10 cellular contexts compared by ENCODE assay signal in genomic region chr17:869067-869466, GRCh38.
DNase-seq lines count a peak whose midpoint lies in the region; TF ChIP-seq lines count a peak whose summit lies in the region.
"Had no signal": no experiment of that assay in that cellular context is flagged by ENCODE, and none has a peak within 500 bp of the region (broad histone marks: within the 10 kb centered on the region; RNA-seq: fewer than 3 reads in every experiment).

No MANE protein-coding gene starts in this region.

- H3K36me3 ChIP-seq in adipocyte (ENCODE audit: control insufficient read depth, insufficient read depth, low read length, severe bottlenecking) (no peaks in the 10 kb centered on the region), left ventricle myocardium inferior (no peaks in the 10 kb centered on the region), prostate gland (no peaks in the 10 kb centered on the region)

- no peaks in the 10 kb centered on the region for H3K9me3 ChIP-seq in adipocyte (ENCODE audit: control insufficient read depth, low read length)
- H3K9me3 ChIP-seq in left ventricle myocardium inferior (replicated peaks): no peaks in the 10 kb centered on the region
- H3K9me3 ChIP-seq in prostate gland: no peaks in the 10 kb centered on the region

- no peak for TF ChIP-seq POLR2A in prostate gland (IDR thresholded peaks at IDR 0.05)

- TF ChIP-seq CTCF in AG09309 (IDR thresholded peaks at IDR 0.05; ENCODE audit: control insufficient read depth, insufficient read depth, low read depth, low read length, missing control alignments) (no peak), left ventricle myocardium inferior (IDR thresholded peaks at IDR 0.05; ENCODE audit: borderline replicate concordance) (no peak), prostate gland (IDR thresholded peaks at IDR 0.05) (no peak), GM13977 (IDR thresholded peaks at IDR 0.05; ENCODE audit: extremely low read depth, insufficient read depth, missing control alignments) (no peak)

- H3K27ac ChIP-seq in left ventricle myocardium inferior (replicated peaks): peak overlapping the region; percentile 81
- H3K27ac ChIP-seq in prostate gland: peak overlapping the region; percentile 77 to 86

- DNase-seq in AG09309 (ENCODE audit: low read depth) (peak; percentile 47), adipocyte (ENCODE audit: low read depth) (peak; percentile 50), left ventricle myocardium inferior (peak; percentile 71), prostate gland (ENCODE audit: low spot score) (no peak), NCI-H774 (lab: John Stamatoyannopoulos, UW) (no peak), GM13977 (ENCODE audit: low spot score) (no peak), NOMO-1 treated with DMSO at 0.1 percent for 48 hours (lab: John Stamatoyannopoulos, UW; ENCODE audit: unreplicated experiment) (no peak)
- no peak for DNase-seq in activated CD4-positive, alpha-beta T cell treated with anti-CD3 and anti-CD28 coated beads, Interleukin-2, amount 50 U/mL, for 1 hour
- DNase-seq: activated CD4-positive, alpha-beta T cell treated with anti-CD3 and anti-CD28 coated beads for 36 hours; CD4-positive, CD25-positive, alpha-beta regulatory T cell had no signal

- in situ Hi-C loops in GM13977 (cut with MboI; ENCODE audit: low pct_unique_long_range_greater_than_20kb, low sequenced_read_pairs, unreplicated experiment): no loop called here

- 18% methylated on average over 7 of the region's 7 CpGs for WGBS in prostate gland

- H3K27me3 ChIP-seq in adipocyte (replicated peaks; ENCODE audit: control insufficient read depth, insufficient read depth, low read length): no peaks in the 10 kb centered on the region
- no peaks in the 10 kb centered on the region for H3K27me3 ChIP-seq in left ventricle myocardium inferior (ENCODE audit: low read depth)
- H3K27me3 ChIP-seq in prostate gland (replicated peaks; ENCODE audit: insufficient read depth): no peaks in the 10 kb centered on the region

- intact Hi-C loops in left ventricle myocardium inferior (cut with micrococcal nuclease) (no loop called here), prostate gland (cut with DNase I) (no loop called here)

- peak overlapping the region; percentile 49 for H3K9ac ChIP-seq in adipocyte (ENCODE audit: low read length)

- no peak overlapping the region for H3K4me3 ChIP-seq in AG09309 (ENCODE audit: control insufficient read depth, low read depth, low read length)
- H3K4me3 ChIP-seq in adipocyte (ENCODE audit: low read length): peak overlapping the region; percentile 63
- H3K4me3 ChIP-seq in left ventricle myocardium inferior: peak overlapping the region; percentile 46
- no peak overlapping the region for H3K4me3 ChIP-seq in prostate gland

- H3K4me1 ChIP-seq in adipocyte (ENCODE audit: control insufficient read depth, insufficient read depth, low read length) (peaks cover 21% of the 10 kb centered on the region), left ventricle myocardium inferior (peaks cover 40% of the 10 kb centered on the region), prostate gland (replicated peaks) (peaks cover 10% of the 10 kb centered on the region)

Comparison
In these comparisons a context has a peak if more than half of its experiments do, and no peak if none do; other contexts are left out.
1. DNase-seq: peak in AG09309 (single experiment), adipocyte (single experiment) and left ventricle myocardium inferior (single experiment); none in prostate gland (single experiment), NCI-H774 (single experiment), activated CD4-positive, alpha-beta T cell treated with anti-CD3 and anti-CD28 coated beads, Interleukin-2, amount 50 U/mL, for 1 hour (single experiment), GM13977 (single experiment) and NOMO-1 treated with DMSO at 0.1 percent for 48 hours (single experiment).
2. H3K4me3 ChIP-seq: peak in adipocyte (single experiment) and left ventricle myocardium inferior (single experiment); none in AG09309 (single experiment) and prostate gland (0 of 2).